Comparison of ENCODE assay signal across 8 cellular contexts in the genomic region with DNA sequence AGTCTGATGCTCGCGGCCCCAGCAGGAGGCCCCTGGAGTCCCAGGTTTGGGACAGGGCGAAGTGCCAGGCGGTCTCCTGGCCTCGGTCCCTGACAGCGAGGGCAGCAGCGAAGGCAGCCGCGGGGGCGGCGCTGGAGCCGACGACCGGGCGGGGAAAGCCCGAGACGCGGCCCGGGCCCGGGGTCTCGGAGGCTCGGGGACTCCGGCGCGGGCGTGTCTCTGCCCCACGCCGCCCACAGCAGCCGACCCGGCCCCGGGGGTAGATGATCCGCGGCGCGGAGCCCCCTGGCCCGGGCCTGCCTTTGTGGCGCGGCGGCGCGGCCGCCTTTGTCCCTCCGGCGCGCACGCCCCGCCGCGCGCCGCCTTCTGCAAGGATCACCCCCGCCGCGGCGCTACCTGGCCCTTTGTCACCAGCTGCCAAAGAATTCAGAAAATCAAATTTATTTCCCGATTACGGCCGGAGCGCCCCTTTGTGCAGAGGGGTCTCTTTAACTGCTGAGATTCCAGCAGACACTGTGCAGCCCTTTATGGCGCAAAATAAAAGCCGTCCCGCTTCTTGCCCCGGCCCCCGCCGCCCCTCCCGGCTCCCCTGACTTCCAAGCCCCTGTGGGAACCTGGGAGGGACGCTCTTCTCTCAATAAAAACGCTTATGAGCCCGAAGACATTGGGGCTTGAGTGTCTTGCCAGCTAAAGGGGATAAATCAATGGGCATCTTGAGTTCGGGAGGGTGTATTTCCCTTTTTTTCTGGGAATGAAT.
DNase-seq lines count a peak whose midpoint lies in the region; TF ChIP-seq lines count a peak whose summit lies in the region.

No MANE protein-coding gene starts in this region.

- DNase-seq in DMS79 (lab: John Stamatoyannopoulos, UW), result peak; percentile 46
- DNase-seq in activated T-cell treated with anti-CD3 and anti-CD28 coated beads, Interleukin-2, amount 50 U/mL, for 24 hours, result peak; percentile 54
- peak; percentile 79 for DNase-seq in iPS-NIHi11 (ENCODE audit: low spot score)
- DNase-seq in foreskin melanocyte, result no peak
- no peak for DNase-seq in kidney glomerular epithelial cell (lab: John Stamatoyannopoulos, UW)
- no peak for DNase-seq in SK-N-SH

- no peaks in the 10 kb centered on the region for H3K9me2 ChIP-seq in SK-N-SH

- H3K4me1 ChIP-seq in HEK293 (ENCODE audit: control insufficient read depth, insufficient read depth, low read length) (no peaks in the 10 kb centered on the region), SK-N-SH (ENCODE audit: control insufficient read depth in 1 of 2, insufficient read depth in 2 of 2, low read depth in 1 of 2, low read length in 1 of 2) (peaks cover 0 to 23% of the 10 kb centered on the region in 2 experiments; a peak in 2 of 4 replicates)

- no peaks in the 10 kb centered on the region for H3K36me3 ChIP-seq in HEK293 (ENCODE audit: control insufficient read depth in 2 of 2, insufficient read depth in 1 of 2, low read length in 2 of 2)
- H3K36me3 ChIP-seq in SK-N-SH (replicated peaks in 1 of 2; ENCODE audit: control insufficient read depth in 1 of 2, insufficient read depth in 2 of 2, low read length in 1 of 2), result no peaks in the 10 kb centered on the region

- H3K9me3 Mint-ChIP-seq in activated T-cell treated with anti-CD3 and anti-CD28 coated beads, Interleukin-2, amount 50 U/mL, for 24 hours, result no peaks in the 10 kb centered on the region
- H3K9me3 Mint-ChIP-seq in stimulated activated naive CD8-positive, alpha-beta T cell treated with anti-CD3 and anti-CD28 coated beads, Interleukin-15, Interleukin-2, amounts not matched to agents 100 ng/mL and 50 ng/mL, for 24 hours, result no peaks in the 10 kb centered on the region

- H3K4me2 ChIP-seq in SK-N-SH, result no peak overlapping the region

- no peaks in the 10 kb centered on the region for H3K79me2 ChIP-seq in SK-N-SH (ENCODE audit: insufficient read depth)

- no peaks in the 10 kb centered on the region for H3F3A ChIP-seq in SK-N-SH (replicated peaks; ENCODE audit: insufficient read depth)

- peaks cover 53% of the 10 kb centered on the region for H3K27me3 Mint-ChIP-seq in activated T-cell treated with anti-CD3 and anti-CD28 coated beads, Interleukin-2, amount 50 U/mL, for 24 hours
- peaks cover 58% of the 10 kb centered on the region for H3K27me3 Mint-ChIP-seq in stimulated activated naive CD8-positive, alpha-beta T cell treated with anti-CD3 and anti-CD28 coated beads, Interleukin-15, Interleukin-2, amounts not matched to agents 100 ng/mL and 50 ng/mL, for 24 hours

- H3K9me3 ChIP-seq in HEK293 (ENCODE audit: control insufficient read depth, insufficient read depth, low read depth, low read length), result no peaks in the 10 kb centered on the region
- H3K9me3 ChIP-seq in SK-N-SH, result no peaks in the 10 kb centered on the region

- WGBS in SK-N-SH (ENCODE audit: low lambda C conversion rate), result 93% methylated on average over 36 of the region's 70 CpGs

- H3K27me3 ChIP-seq in SK-N-SH (ENCODE audit: insufficient read depth), result no peaks in the 10 kb centered on the region

- no peak for TF ChIP-seq RAD21 in SK-N-SH (IDR thresholded peaks at IDR 0.05; ENCODE audit: low read length)

- H3K4me3 Mint-ChIP-seq in activated T-cell treated with anti-CD3 and anti-CD28 coated beads, Interleukin-2, amount 50 U/mL, for 24 hours, result peak overlapping the region; percentile 69
- peak overlapping the region; percentile 70 for H3K4me3 Mint-ChIP-seq in stimulated activated naive CD8-positive, alpha-beta T cell treated with anti-CD3 and anti-CD28 coated beads, Interleukin-15, Interleukin-2, amounts not matched to agents 100 ng/mL and 50 ng/mL, for 24 hours

- peak overlapping the region; percentile 37 for H3K27ac Mint-ChIP-seq in activated T-cell treated with anti-CD3 and anti-CD28 coated beads, Interleukin-2, amount 50 U/mL, for 24 hours
- no peak overlapping the region for H3K27ac Mint-ChIP-seq in stimulated activated naive CD8-positive, alpha-beta T cell treated with anti-CD3 and anti-CD28 coated beads, Interleukin-15, Interleukin-2, amounts not matched to agents 100 ng/mL and 50 ng/mL, for 24 hours

- H3K4me3 ChIP-seq in HEK293 (ENCODE audit: low read depth, low read length) (no peak overlapping the region), SK-N-SH (ENCODE audit: low read depth in 2 of 2, low read length in 1 of 2) (no peak overlapping the region)

- peaks cover 15% of the 10 kb centered on the region for H3K4me1 Mint-ChIP-seq in activated T-cell treated with anti-CD3 and anti-CD28 coated beads, Interleukin-2, amount 50 U/mL, for 24 hours (ENCODE audit: low read depth)
- peaks cover 17% of the 10 kb centered on the region for H3K4me1 Mint-ChIP-seq in stimulated activated naive CD8-positive, alpha-beta T cell treated with anti-CD3 and anti-CD28 coated beads, Interleukin-15, Interleukin-2, amounts not matched to agents 100 ng/mL and 50 ng/mL, for 24 hours (ENCODE audit: low read depth)

- no peak overlapping the region for H2AFZ ChIP-seq in SK-N-SH (ENCODE audit: low read depth)

- H3K36me3 Mint-ChIP-seq in activated T-cell treated with anti-CD3 and anti-CD28 coated beads, Interleukin-2, amount 50 U/mL, for 24 hours (ENCODE audit: low read depth), result no peaks in the 10 kb centered on the region
- H3K36me3 Mint-ChIP-seq in stimulated activated naive CD8-positive, alpha-beta T cell treated with anti-CD3 and anti-CD28 coated beads, Interleukin-15, Interleukin-2, amounts not matched to agents 100 ng/mL and 50 ng/mL, for 24 hours (ENCODE audit: low read depth), result no peaks in the 10 kb centered on the region

- CTCF ChIA-PET in HEK293 (lab: Yijun Ruan, JAX), result interaction anchor here (1.7 kb wide), 1 partner anchor 111 kb away, joined by 4 read pairs; no protein-coding TSS in a partner anchor
- CTCF ChIA-PET in SK-N-SH (lab: Yijun Ruan, JAX), result interaction anchor here (0.7 kb wide), 1 partner anchor 118 kb away, joined by 3 read pairs; no protein-coding TSS in a partner anchor

- TF ChIP-seq CTCF in HEK293 (tag by site-specific recombination; IDR thresholded peaks at IDR 0.05) (no peak), SK-N-SH (IDR thresholded peaks at IDR 0.05) (no peak)

- TF ChIP-seq EP300 in SK-N-SH (IDR thresholded peaks at IDR 0.05; ENCODE audit: borderline replicate concordance in 1 of 2, low read depth in 1 of 2, low read length in 1 of 2), result no peak

- no peak overlapping the region for H3K9ac ChIP-seq in SK-N-SH

- no peak overlapping the region for H3K27ac ChIP-seq in HEK293 (ENCODE audit: extremely low read depth, low read depth, low read length)
- no peak overlapping the region for H3K27ac ChIP-seq in SK-N-SH (ENCODE audit: low read depth in 2 of 2, low read length in 1 of 2)

- H4K20me1 ChIP-seq in SK-N-SH (ENCODE audit: insufficient read depth), result no peaks in the 10 kb centered on the region

- POLR2A ChIA-PET in HEK293 (lab: Yijun Ruan, JAX), result no interaction called here
- POLR2A ChIA-PET in SK-N-SH (lab: Yijun Ruan, JAX), result no interaction called here

TF ChIP-seq in HEK293, 187 proteins besides CTCF, POLR2A, EP300 and RAD21 (continues in another document):
- no peak for TF ChIP-seq ZNF239 (tag by site-specific recombination; IDR thresholded peaks at IDR 0.05)
- TF ChIP-seq ZNF354C (tag by site-specific recombination; IDR thresholded peaks at IDR 0.05; ENCODE audit: borderline replicate concordance, low read depth), result no peak
- TF ChIP-seq, protein P1, sequence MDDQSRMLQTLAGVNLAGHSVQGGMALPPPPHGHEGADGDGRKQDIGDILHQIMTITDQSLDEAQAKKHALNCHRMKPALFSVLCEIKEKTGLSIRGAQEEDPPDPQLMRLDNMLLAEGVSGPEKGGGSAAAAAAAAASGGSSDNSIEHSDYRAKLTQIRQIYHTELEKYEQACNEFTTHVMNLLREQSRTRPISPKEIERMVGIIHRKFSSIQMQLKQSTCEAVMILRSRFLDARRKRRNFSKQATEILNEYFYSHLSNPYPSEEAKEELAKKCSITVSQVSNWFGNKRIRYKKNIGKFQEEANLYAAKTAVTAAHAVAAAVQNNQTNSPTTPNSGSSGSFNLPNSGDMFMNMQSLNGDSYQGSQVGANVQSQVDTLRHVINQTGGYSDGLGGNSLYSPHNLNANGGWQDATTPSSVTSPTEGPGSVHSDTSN (CRISPR knock-in tag; IDR thresholded peaks at IDR 0.05), result no peak
- TF ChIP-seq, protein P2, sequence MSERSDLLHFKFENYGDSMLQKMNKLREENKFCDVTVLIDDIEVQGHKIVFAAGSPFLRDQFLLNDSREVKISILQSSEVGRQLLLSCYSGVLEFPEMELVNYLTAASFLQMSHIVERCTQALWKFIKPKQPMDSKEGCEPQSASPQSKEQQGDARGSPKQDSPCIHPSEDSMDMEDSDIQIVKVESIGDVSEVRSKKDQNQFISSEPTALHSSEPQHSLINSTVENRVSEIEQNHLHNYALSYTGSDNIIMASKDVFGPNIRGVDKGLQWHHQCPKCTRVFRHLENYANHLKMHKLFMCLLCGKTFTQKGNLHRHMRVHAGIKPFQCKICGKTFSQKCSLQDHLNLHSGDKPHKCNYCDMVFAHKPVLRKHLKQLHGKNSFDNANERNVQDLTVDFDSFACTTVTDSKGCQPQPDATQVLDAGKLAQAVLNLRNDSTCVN (tag by site-specific recombination; optimal IDR thresholded peaks at IDR 0.05), result peak; percentile 17

TF ChIP-seq in SK-N-SH, 30 proteins besides CTCF, POLR2A, EP300 and RAD21 (continues in another document):
- TF ChIP-seq, protein P3, sequence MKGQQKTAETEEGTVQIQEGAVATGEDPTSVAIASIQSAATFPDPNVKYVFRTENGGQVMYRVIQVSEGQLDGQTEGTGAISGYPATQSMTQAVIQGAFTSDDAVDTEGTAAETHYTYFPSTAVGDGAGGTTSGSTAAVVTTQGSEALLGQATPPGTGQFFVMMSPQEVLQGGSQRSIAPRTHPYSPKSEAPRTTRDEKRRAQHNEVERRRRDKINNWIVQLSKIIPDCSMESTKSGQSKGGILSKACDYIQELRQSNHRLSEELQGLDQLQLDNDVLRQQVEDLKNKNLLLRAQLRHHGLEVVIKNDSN (IDR thresholded peaks at IDR 0.05; ENCODE audit: borderline replicate concordance, low read depth), result no peak
- TF ChIP-seq, protein P1 (IDR thresholded peaks at IDR 0.05), result no peak
- TF ChIP-seq YY1 (IDR thresholded peaks at IDR 0.05; ENCODE audit: low read depth) (no peak), CHD2 (IDR thresholded peaks at IDR 0.05; ENCODE audit: low read length, partially characterized antibody) (no peak), TCF12 (IDR thresholded peaks at IDR 0.05) (no peak), SIN3A (IDR thresholded peaks at IDR 0.05; ENCODE audit: borderline replicate concordance, low read depth, low read length) (no peak), FOXM1 (IDR thresholded peaks at IDR 0.05; ENCODE audit: low read depth) (no peak)

Comparison
In these comparisons a context has a peak if more than half of its experiments do, and no peak if none do; other contexts are left out.
1. DNase-seq: peak in DMS79 (single experiment), activated T-cell treated with anti-CD3 and anti-CD28 coated beads, Interleukin-2, amount 50 U/mL, for 24 hours (single experiment) and iPS-NIHi11 (single experiment); none in foreskin melanocyte (single experiment), kidney glomerular epithelial cell (single experiment) and SK-N-SH (single experiment).